In the genomic region with DNA sequence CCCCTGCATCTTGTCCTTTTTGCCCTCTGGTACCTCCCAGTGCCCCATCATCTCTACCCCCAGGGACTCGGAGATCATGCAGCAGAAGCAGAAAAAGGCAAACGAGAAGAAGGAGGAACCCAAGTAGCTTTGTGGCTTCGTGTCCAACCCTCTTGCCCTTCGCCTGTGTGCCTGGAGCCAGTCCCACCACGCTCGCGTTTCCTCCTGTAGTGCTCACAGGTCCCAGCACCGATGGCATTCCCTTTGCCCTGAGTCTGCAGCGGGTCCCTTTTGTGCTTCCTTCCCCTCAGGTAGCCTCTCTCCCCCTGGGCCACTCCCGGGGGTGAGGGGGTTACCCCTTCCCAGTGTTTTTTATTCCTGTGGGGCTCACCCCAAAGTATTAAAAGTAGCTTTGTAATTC, we compare ENCODE assay signal across 9 cellular contexts. TPM values are rescaled to one million over a fixed set of nuclear protein-coding genes. Genes with fewer than 3 reads are reported as not detected.
DNase-seq lines count a peak whose midpoint lies in the region; ATAC-seq, FAIRE-seq and TF ChIP-seq lines count a peak whose summit lies in the region.
"Had no signal": no experiment of that assay in that cellular context is flagged by ENCODE, and none has a peak within 500 bp of the region (broad histone marks: within the 10 kb centered on the region; RNA-seq: fewer than 3 reads in every experiment).

No MANE protein-coding gene starts in this region.

- TF ChIP-seq POLR2A in endothelial cell of umbilical vein (IDR thresholded peaks at IDR 0.05; ENCODE audit: low read depth, low read length): no peak
- no peak for TF ChIP-seq POLR2A in ovary (IDR thresholded peaks at IDR 0.05)

- H4K20me1 ChIP-seq in endothelial cell of umbilical vein (replicated peaks; ENCODE audit: control insufficient read depth, extremely low read depth, insufficient read depth, low read length): no peaks in the 10 kb centered on the region

- H3K36me3 ChIP-seq in CD8-positive, alpha-beta T cell (ENCODE audit: insufficient read depth, low read length): peaks cover 27% of the 10 kb centered on the region
- H3K36me3 ChIP-seq in Panc1 (ENCODE audit: control insufficient read depth, insufficient read depth, low read length): peaks cover 9% of the 10 kb centered on the region
- peaks cover 21 to 26% of the 10 kb centered on the region in 2 experiments for H3K36me3 ChIP-seq in endothelial cell of umbilical vein (ENCODE audit: control insufficient read depth in 2 of 2, extremely low read depth in 1 of 2, insufficient read depth in 2 of 2, low read length in 2 of 2)
- no peaks in the 10 kb centered on the region for H3K36me3 ChIP-seq in ovary

- BruUV-seq in Panc1 (replicated peaks; lab: Mats Ljungman, UMichigan) (TSS peak; percentile 75), endothelial cell of umbilical vein (replicated peaks; lab: Mats Ljungman, UMichigan) (no TSS peak)

- DNase-seq in CD8-positive, alpha-beta T cell: no peak
- DNase-seq in Panc1 (ENCODE audit: low read depth, low spot score) (no peak), endothelial cell of umbilical vein (ENCODE audit: low read depth, low spot score) (no peak), ovary (peak in 1 of 5 donors; percentile 41)
- DNase-seq: NCI-H510A had no signal

- no peak for TF ChIP-seq EP300 in ovary (IDR thresholded peaks at IDR 0.05)

- ATAC-seq in CD8-positive, alpha-beta T cell: no peak
- ATAC-seq in Panc1 (no peak), GM21717 (IDR thresholded peaks at IDR 0.05; ENCODE audit: unreplicated experiment) (no peak), HG02763 (IDR thresholded peaks at IDR 0.05; ENCODE audit: unreplicated experiment) (no peak), GM19463 (IDR thresholded peaks at IDR 0.05; ENCODE audit: unreplicated experiment) (no peak), GM21825 (IDR thresholded peaks at IDR 0.05; ENCODE audit: unreplicated experiment) (no peak)

- peak overlapping the region; percentile 96 for H3K4me3 Mint-ChIP-seq in CD8-positive, alpha-beta T cell

- H3K4me1 Mint-ChIP-seq in CD8-positive, alpha-beta T cell (ENCODE audit: low read depth): peaks cover 47% of the 10 kb centered on the region

- H2AFZ ChIP-seq in endothelial cell of umbilical vein (ENCODE audit: low read depth, low read length): no peak overlapping the region

- no peaks in the 10 kb centered on the region for H3K9me3 ChIP-seq in CD8-positive, alpha-beta T cell (ENCODE audit: low read length)
- no peaks in the 10 kb centered on the region for H3K9me3 ChIP-seq in Panc1 (ENCODE audit: control insufficient read depth, insufficient read depth, low read depth, low read length)
- H3K9me3 ChIP-seq in endothelial cell of umbilical vein (replicated peaks; ENCODE audit: control insufficient read depth, insufficient read depth, low read length): no peaks in the 10 kb centered on the region
- H3K9me3 ChIP-seq in ovary: no peaks in the 10 kb centered on the region

- H3K9me3 Mint-ChIP-seq in CD8-positive, alpha-beta T cell: no peaks in the 10 kb centered on the region

- H3K27ac ChIP-seq in CD8-positive, alpha-beta T cell (ENCODE audit: low read depth, low read length): peak overlapping the region; percentile 98
- H3K27ac ChIP-seq in Panc1 (ENCODE audit: low read length) (peak overlapping the region; percentile 98), endothelial cell of umbilical vein (ENCODE audit: insufficient read depth, low read depth, low read length) (peak overlapping the region; percentile 91), ovary (no peak overlapping the region)

- H3K79me2 ChIP-seq in endothelial cell of umbilical vein (ENCODE audit: control insufficient read depth, insufficient read depth, low read length): peaks cover 31% of the 10 kb centered on the region

- H3K27ac Mint-ChIP-seq in CD8-positive, alpha-beta T cell: peak overlapping the region; percentile 97

- FAIRE-seq in endothelial cell of umbilical vein (lab: Jason Lieb, UNC): no peak

- CTCF ChIA-PET in CD8-positive, alpha-beta T cell (lab: Charles Lee): interaction anchor here (1.2 to 5.1 kb wide), 2 partner anchors 16 to 23 kb away, joined by 4 to 28 read pairs; a partner anchor contains a TSS
- CTCF ChIA-PET in Panc1 (lab: Charles Lee): no interaction called here
- CTCF ChIA-PET in endothelial cell of umbilical vein (lab: Charles Lee): interaction anchor here (1.0 to 2.1 kb wide), 3 partner anchors 17 to 31 kb away, joined by 3 to 12 read pairs (median 3); a partner anchor contains a TSS

- 79 to 86% (median 85%) methylated on average over 10 of the region's 10 CpGs for WGBS in ovary, 3 donors

- peaks cover 38% of the 10 kb centered on the region for H3K4me1 ChIP-seq in CD8-positive, alpha-beta T cell (ENCODE audit: insufficient read depth, low read length)
- H3K4me1 ChIP-seq in Panc1 (ENCODE audit: control insufficient read depth, insufficient read depth, low read length) (peaks cover 36% of the 10 kb centered on the region), endothelial cell of umbilical vein (ENCODE audit: control insufficient read depth, extremely low read depth, insufficient read depth, low read length) (peaks cover 21% of the 10 kb centered on the region), ovary (ENCODE audit: insufficient read depth) (peaks cover 10% of the 10 kb centered on the region)

- TF ChIP-seq CTCF in CD8-positive, alpha-beta T cell (IDR thresholded peaks at IDR 0.05): no peak
- TF ChIP-seq CTCF in Panc1 (IDR thresholded peaks at IDR 0.05) (no peak), endothelial cell of umbilical vein (IDR thresholded peaks at IDR 0.05; ENCODE audit: extremely low read depth in 1 of 2, insufficient read depth in 1 of 2, low read depth in 1 of 2, low read length in 2 of 2) (no peak), ovary (IDR thresholded peaks at IDR 0.05) (no peak)

- POLR2A ChIA-PET in CD8-positive, alpha-beta T cell (lab: Charles Lee): interaction anchor here (0.9 to 3.3 kb wide), 4 partner anchors 18 to 48 kb away, joined by 3 to 29 read pairs (median 6); a partner anchor contains a TSS
- POLR2A ChIA-PET in Panc1 (lab: Charles Lee): interaction anchor here (0.6 kb wide), 1 partner anchor 25 kb away, joined by 3 read pairs; no protein-coding TSS in a partner anchor
- POLR2A ChIA-PET in endothelial cell of umbilical vein (lab: Charles Lee): interaction anchor here (0.9 kb wide), 1 partner anchor 8 kb away, joined by 3 read pairs; no protein-coding TSS in a partner anchor

- dilution Hi-C loops in endothelial cell of umbilical vein (cut with MboI; ENCODE audit: extremely low pct_ligation_motif_present, low sequenced_read_pairs): no loop called here

- peak overlapping the region; percentile 98 for H3K4me3 ChIP-seq in CD8-positive, alpha-beta T cell (ENCODE audit: low read depth, low read length)
- peak overlapping the region; percentile 97 to 98 for H3K4me3 ChIP-seq in Panc1 (ENCODE audit: low read depth in 2 of 2, low read length in 2 of 2)
- H3K4me3 ChIP-seq in endothelial cell of umbilical vein (replicated peaks in 1 of 3; ENCODE audit: insufficient read depth in 1 of 3, low read depth in 1 of 3, low read length in 3 of 3): peak overlapping the region in 2 of 3 experiments; percentile 74 to 82
- H3K4me3 ChIP-seq in ovary: peak overlapping the region; percentile 94

- peak overlapping the region; percentile 99 for H3K9ac ChIP-seq in endothelial cell of umbilical vein (replicated peaks; ENCODE audit: extremely low read depth, insufficient read depth, low read length)

- H3K4me2 ChIP-seq in endothelial cell of umbilical vein (ENCODE audit: insufficient read depth, low read length): peak overlapping the region; percentile 82

- H3K36me3 Mint-ChIP-seq in CD8-positive, alpha-beta T cell: peaks cover 60% of the 10 kb centered on the region

- no peaks in the 10 kb centered on the region for H3K9me1 ChIP-seq in endothelial cell of umbilical vein (replicated peaks; ENCODE audit: control insufficient read depth, extremely low read depth, insufficient read depth, low read length)

- H3K27me3 ChIP-seq in CD8-positive, alpha-beta T cell (ENCODE audit: insufficient read depth, low read length): no peaks in the 10 kb centered on the region
- H3K27me3 ChIP-seq in Panc1 (ENCODE audit: control insufficient read depth, insufficient read depth, low read length) (no peaks in the 10 kb centered on the region), endothelial cell of umbilical vein (ENCODE audit: control insufficient read depth in 2 of 2, insufficient read depth in 2 of 2, low read length in 2 of 2) (no peaks in the 10 kb centered on the region), ovary (no peaks in the 10 kb centered on the region)

- in situ Hi-C loops in Panc1 (cut with HindIII; ENCODE audit: low pct_unique_long_range_greater_than_20kb, low sequenced_read_pairs): no loop called here

- no peaks in the 10 kb centered on the region for H3K27me3 Mint-ChIP-seq in CD8-positive, alpha-beta T cell (ENCODE audit: low read depth)

- intact Hi-C loops in CD8-positive, alpha-beta T cell (cut with DNase I, micrococcal nuclease): loop anchor here (5.0 kb wide), 2 partner anchors 1301 to 1404 kb away; a partner anchor contains a TSS
- intact Hi-C loops in Panc1 (cut with micrococcal nuclease; ENCODE audit: unreplicated experiment): no loop called here
- intact Hi-C loops in endothelial cell of umbilical vein (cut with micrococcal nuclease): no loop called here
- intact Hi-C loops in ovary (cut with DNase I): no loop called here

RNA-seq across cellular contexts. Expression of a gene that starts 1.5 kb away (rescaled TPM):
- total RNA-seq in CD8-positive, alpha-beta T cell: 100 to 1,000 TPM; 322 TPM
- total RNA-seq in Panc1 (2021; ENCODE audit: unreplicated experiment) (1,303 TPM), endothelial cell of umbilical vein (897 and 970 TPM in 2 replicates), ovary (100 to 1,000 TPM; 433 to 587 (median 484) TPM)
- 1,997 TPM for polyA plus RNA-seq in Panc1 (2012; ENCODE audit: insufficient read length)
- polyA plus RNA-seq in endothelial cell of umbilical vein (1,481 and 1,573 TPM in 2 replicates), ovary (100 to 1,000 TPM; 254 to 981 TPM)
- polyA plus RNA-seq in endothelial cell of umbilical vein (2011; cell fraction: cytosol; rRNA removed): 2,189 and 2,672 TPM in 2 replicates
- polyA plus RNA-seq in endothelial cell of umbilical vein (2011; cell fraction: nucleus; rRNA removed): 661 and 734 TPM in 2 replicates
- polyA plus RNA-seq in endothelial cell of umbilical vein (2012): 889 and 1,037 TPM in 2 replicates
- 468 and 471 TPM in 2 replicates for polyA minus RNA-seq in endothelial cell of umbilical vein
- polyA minus RNA-seq in endothelial cell of umbilical vein (2011; cell fraction: cytosol; rRNA and poly(A)+ RNA removed): 249 TPM
- 84.4 and 109 TPM in 2 replicates for polyA minus RNA-seq in endothelial cell of umbilical vein (2011; cell fraction: nucleus; rRNA and poly(A)+ RNA removed)

RNA-seq across cellular contexts. Expression of a gene that starts 6.4 kb away (rescaled TPM):
- total RNA-seq in CD8-positive, alpha-beta T cell: under 1 TPM; 0.27 to 0.44 TPM
- total RNA-seq in Panc1 (2021; ENCODE audit: unreplicated experiment) (not detected), endothelial cell of umbilical vein (0.12 TPM in 1 of 2 replicates, not detected in the other), ovary (under 1 TPM in 5 of 7 donors, not detected in 2; 0.07 to 0.36 (median 0.18) TPM)
- 0.18 TPM for polyA plus RNA-seq in Panc1 (2012; ENCODE audit: insufficient read length)
- polyA plus RNA-seq in endothelial cell of umbilical vein (0.05 TPM in 1 of 2 replicates, not detected in the other), ovary (under 1 TPM in 1 of 2 donors, not detected in 1; 0.39 TPM)
- 0.03 TPM in 1 of 2 replicates, not detected in the other for polyA plus RNA-seq in endothelial cell of umbilical vein (2011; cell fraction: cytosol; rRNA removed)
- 0.13 and 0.24 TPM in 2 replicates for polyA plus RNA-seq in endothelial cell of umbilical vein (2011; cell fraction: nucleus; rRNA removed)
- polyA plus RNA-seq in endothelial cell of umbilical vein (2012): not detected in 2 replicates
- 0.29 TPM in 1 of 2 replicates, not detected in the other for polyA minus RNA-seq in endothelial cell of umbilical vein
- polyA minus RNA-seq in endothelial cell of umbilical vein (2011; cell fraction: cytosol; rRNA and poly(A)+ RNA removed): not detected
- 0.48 TPM in 1 of 2 replicates, not detected in the other for polyA minus RNA-seq in endothelial cell of umbilical vein (2011; cell fraction: nucleus; rRNA and poly(A)+ RNA removed)

RNA-seq across cellular contexts. Expression of a gene that starts 6.8 kb away (rescaled TPM):
- total RNA-seq in CD8-positive, alpha-beta T cell: 10 to 100 TPM; 10.9 to 14.0 TPM
- total RNA-seq in Panc1 (2021; ENCODE audit: unreplicated experiment) (24.8 TPM), endothelial cell of umbilical vein (17.8 and 19.7 TPM in 2 replicates), ovary (10 to 100 TPM in 6 of 7 donors, 1 to 10 TPM in 1; 9.1 to 20.7 (median 14.1) TPM)
- polyA plus RNA-seq in Panc1 (2012; ENCODE audit: insufficient read length): 278 TPM
- polyA plus RNA-seq in endothelial cell of umbilical vein (3.6 and 5.2 TPM in 2 replicates), ovary (10 to 100 TPM in 1 of 2 donors, 1 to 10 TPM in 1; 7.2 to 12.3 TPM)
- 3.6 and 3.7 TPM in 2 replicates for polyA plus RNA-seq in endothelial cell of umbilical vein (2011; cell fraction: cytosol; rRNA removed)
- 16.0 and 18.6 TPM in 2 replicates for polyA plus RNA-seq in endothelial cell of umbilical vein (2011; cell fraction: nucleus; rRNA removed)
- 2.8 and 5.2 TPM in 2 replicates for polyA plus RNA-seq in endothelial cell of umbilical vein (2012)
- polyA minus RNA-seq in endothelial cell of umbilical vein: 5.0 and 11.6 TPM in 2 replicates
- polyA minus RNA-seq in endothelial cell of umbilical vein (2011; cell fraction: cytosol; rRNA and poly(A)+ RNA removed): 28.8 TPM
- 11.1 and 15.1 TPM in 2 replicates for polyA minus RNA-seq in endothelial cell of umbilical vein (2011; cell fraction: nucleus; rRNA and poly(A)+ RNA removed)

RNA-seq across cellular contexts. Expression of a gene that starts 16.9 kb away (rescaled TPM):
- 1 to 10 TPM in 1 of 2 experiments, under 1 TPM in 1; 0.67 to 1.1 TPM for total RNA-seq in CD8-positive, alpha-beta T cell
- total RNA-seq in Panc1 (2021; ENCODE audit: unreplicated experiment) (6.8 TPM), endothelial cell of umbilical vein (2.4 and 3.6 TPM in 2 replicates), ovary (1 to 10 TPM; 2.2 to 7.2 (median 5.5) TPM)
- polyA plus RNA-seq in Panc1 (2012; ENCODE audit: insufficient read length): 8.8 TPM
- polyA plus RNA-seq in endothelial cell of umbilical vein (2.9 and 3.1 TPM in 2 replicates), ovary (1 to 10 TPM; 4.7 to 4.9 TPM)
- polyA plus RNA-seq in endothelial cell of umbilical vein (2011; cell fraction: cytosol; rRNA removed): 1.7 and 1.8 TPM in 2 replicates
- polyA plus RNA-seq in endothelial cell of umbilical vein (2011; cell fraction: nucleus; rRNA removed): 4.1 and 7.0 TPM in 2 replicates
- 1.1 and 1.6 TPM in 2 replicates for polyA plus RNA-seq in endothelial cell of umbilical vein (2012)
- 6.9 and 9.4 TPM in 2 replicates for polyA minus RNA-seq in endothelial cell of umbilical vein
- polyA minus RNA-seq in endothelial cell of umbilical vein (2011; cell fraction: cytosol; rRNA and poly(A)+ RNA removed): 3.9 TPM
- 1.8 and 2.7 TPM in 2 replicates for polyA minus RNA-seq in endothelial cell of umbilical vein (2011; cell fraction: nucleus; rRNA and poly(A)+ RNA removed)

RNA-seq across cellular contexts. Expression of a gene that starts 30.8 kb away (rescaled TPM):
- total RNA-seq in CD8-positive, alpha-beta T cell: 10 to 100 TPM; 10.1 to 11.9 TPM
- 29.7 TPM for total RNA-seq in Panc1 (2021; ENCODE audit: unreplicated experiment)
- polyA plus RNA-seq in Panc1 (2012; ENCODE audit: insufficient read length): 29.2 TPM
- total RNA-seq in endothelial cell of umbilical vein: 29.3 and 30.5 TPM in 2 replicates
- polyA plus RNA-seq in endothelial cell of umbilical vein: 11.5 and 12.9 TPM in 2 replicates
- 14.6 and 16.7 TPM in 2 replicates for polyA plus RNA-seq in endothelial cell of umbilical vein (2011; cell fraction: cytosol; rRNA removed)
- polyA plus RNA-seq in endothelial cell of umbilical vein (2011; cell fraction: nucleus; rRNA removed): 22.2 and 23.1 TPM in 2 replicates
- polyA plus RNA-seq in endothelial cell of umbilical vein (2012): 27.9 and 35.6 TPM in 2 replicates
- 12.4 and 13.4 TPM in 2 replicates for polyA minus RNA-seq in endothelial cell of umbilical vein
- polyA minus RNA-seq in endothelial cell of umbilical vein (2011; cell fraction: cytosol; rRNA and poly(A)+ RNA removed): 23.7 TPM
- polyA minus RNA-seq in endothelial cell of umbilical vein (2011; cell fraction: nucleus; rRNA and poly(A)+ RNA removed): 10.2 and 13.2 TPM in 2 replicates
- total RNA-seq in ovary: 10 to 100 TPM; 12.4 to 29.3 (median 21.0) TPM
- polyA plus RNA-seq in ovary: 10 to 100 TPM; 18.6 to 54.1 TPM

Comparison
In these comparisons a context has a peak if more than half of its experiments do, and no peak if none do; other contexts are left out.
1. H3K27ac ChIP-seq: peak in CD8-positive, alpha-beta T cell (single experiment), Panc1 (single experiment) and endothelial cell of umbilical vein (single experiment); none in ovary (0 of 2).
2. intact Hi-C loops: an anchor here in CD8-positive, alpha-beta T cell (5.0 kb wide); none called in Panc1, endothelial cell of umbilical vein and ovary.
3. Peak in every context shown above with its lines, with median percentiles within 50 percentile points of each other: H3K4me3 ChIP-seq.